Comparison of ENCODE assay signal across 8 cellular contexts in genomic region chr16:81478876-81479496, GRCh38.
DNase-seq lines count a peak whose midpoint lies in the region; ATAC-seq lines count a peak whose summit lies in the region.

No MANE protein-coding gene starts in this region.

- DNase-seq in OCI-M1 (lab: John Stamatoyannopoulos, UW) = peak; percentile 80
- no peak for DNase-seq in retina
- no peak for DNase-seq in iPS-NIHi11 (ENCODE audit: low spot score)
- DNase-seq in HAP-1 (ENCODE audit: low spot score in 2 of 2) = no peak
- no peak for DNase-seq in epidermal melanocyte (ENCODE audit: insufficient read length, low spot score)

- ATAC-seq in GM18502 (IDR thresholded peaks at IDR 0.05; ENCODE audit: poor library complexity, unreplicated experiment) = peak; percentile 56
- peak; percentile 56 for ATAC-seq in HG02623 (IDR thresholded peaks at IDR 0.05; ENCODE audit: unreplicated experiment)

- in situ Hi-C loops in HAP-1 (cut with MboI; ENCODE audit: low sequenced_read_pairs) = no loop called here

- no peaks in the 10 kb centered on the region for H3K9me3 ChIP-seq in HAP-1

- H3K36me3 ChIP-seq in HAP-1 (replicated peaks) = no peaks in the 10 kb centered on the region; the same call in 1 of the 2 replicates

- H3K27me3 ChIP-seq in layer of hippocampus (ENCODE audit: control insufficient read depth, insufficient read depth, low read length) = no peaks in the 10 kb centered on the region
- no peaks in the 10 kb centered on the region for H3K27me3 ChIP-seq in HAP-1 (ENCODE audit: low read depth)

- H3K27ac ChIP-seq in layer of hippocampus (ENCODE audit: low read depth, low read length) = peak overlapping the region; percentile 60

- H3K4me3 ChIP-seq in HAP-1 = no peak overlapping the region

- no peaks in the 10 kb centered on the region for H3K4me1 ChIP-seq in HAP-1
